Comparison of ENCODE assay signal across 1 cellular context in the genomic region with DNA sequence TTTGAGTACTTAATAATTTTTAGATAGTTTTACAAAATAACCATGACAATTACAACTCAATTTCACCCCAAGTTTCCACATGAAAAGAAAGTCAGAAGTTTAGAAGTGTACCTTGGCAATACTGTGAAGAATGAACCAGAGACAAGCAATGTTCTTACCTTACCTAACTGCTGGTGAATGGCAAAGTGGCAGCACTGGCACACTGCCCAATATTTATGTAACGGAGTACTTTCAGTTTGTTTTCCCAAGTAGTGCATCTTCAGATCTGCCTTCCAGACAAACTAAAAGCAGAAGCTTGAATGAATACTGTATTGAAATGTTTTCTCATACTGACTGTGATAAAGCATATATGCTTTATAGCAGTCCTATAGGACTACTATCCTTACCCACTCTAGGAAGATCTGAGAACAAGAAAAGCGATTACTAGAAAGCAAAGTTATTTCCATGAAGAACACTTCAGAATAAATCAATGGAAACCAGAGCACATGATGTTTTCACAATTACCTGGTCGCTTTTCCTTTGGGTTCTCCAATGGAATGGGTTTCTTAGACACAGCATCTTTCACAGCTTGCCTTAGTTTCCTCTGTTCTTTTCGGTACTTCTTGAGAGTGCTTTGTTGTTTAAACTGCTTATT.
TF ChIP-seq lines count a peak whose summit lies in the region.

No MANE protein-coding gene starts in this region.

TF ChIP-seq in GM12878, 131 proteins besides CTCF, POLR2A, EP300 and RAD21 (continued from another document):
- TF ChIP-seq, protein P1, sequence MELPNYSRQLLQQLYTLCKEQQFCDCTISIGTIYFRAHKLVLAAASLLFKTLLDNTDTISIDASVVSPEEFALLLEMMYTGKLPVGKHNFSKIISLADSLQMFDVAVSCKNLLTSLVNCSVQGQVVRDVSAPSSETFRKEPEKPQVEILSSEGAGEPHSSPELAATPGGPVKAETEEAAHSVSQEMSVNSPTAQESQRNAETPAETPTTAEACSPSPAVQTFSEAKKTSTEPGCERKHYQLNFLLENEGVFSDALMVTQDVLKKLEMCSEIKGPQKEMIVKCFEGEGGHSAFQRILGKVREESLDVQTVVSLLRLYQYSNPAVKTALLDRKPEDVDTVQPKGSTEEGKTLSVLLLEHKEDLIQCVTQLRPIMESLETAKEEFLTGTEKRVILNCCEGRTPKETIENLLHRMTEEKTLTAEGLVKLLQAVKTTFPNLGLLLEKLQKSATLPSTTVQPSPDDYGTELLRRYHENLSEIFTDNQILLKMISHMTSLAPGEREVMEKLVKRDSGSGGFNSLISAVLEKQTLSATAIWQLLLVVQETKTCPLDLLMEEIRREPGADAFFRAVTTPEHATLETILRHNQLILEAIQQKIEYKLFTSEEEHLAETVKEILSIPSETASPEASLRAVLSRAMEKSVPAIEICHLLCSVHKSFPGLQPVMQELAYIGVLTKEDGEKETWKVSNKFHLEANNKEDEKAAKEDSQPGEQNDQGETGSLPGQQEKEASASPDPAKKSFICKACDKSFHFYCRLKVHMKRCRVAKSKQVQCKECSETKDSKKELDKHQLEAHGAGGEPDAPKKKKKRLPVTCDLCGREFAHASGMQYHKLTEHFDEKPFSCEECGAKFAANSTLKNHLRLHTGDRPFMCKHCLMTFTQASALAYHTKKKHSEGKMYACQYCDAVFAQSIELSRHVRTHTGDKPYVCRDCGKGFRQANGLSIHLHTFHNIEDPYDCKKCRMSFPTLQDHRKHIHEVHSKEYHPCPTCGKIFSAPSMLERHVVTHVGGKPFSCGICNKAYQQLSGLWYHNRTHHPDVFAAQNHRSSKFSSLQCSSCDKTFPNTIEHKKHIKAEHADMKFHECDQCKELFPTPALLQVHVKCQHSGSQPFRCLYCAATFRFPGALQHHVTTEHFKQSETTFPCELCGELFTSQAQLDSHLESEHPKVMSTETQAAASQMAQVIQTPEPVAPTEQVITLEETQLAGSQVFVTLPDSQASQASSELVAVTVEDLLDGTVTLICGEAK (IDR thresholded peaks at IDR 0.05; ENCODE audit: borderline replicate concordance) = no peak
- TF ChIP-seq CHD1 (IDR thresholded peaks at IDR 0.05; ENCODE audit: low read depth, low read length) (no peak), ZNF384 (IDR thresholded peaks at IDR 0.05; ENCODE audit: borderline replicate concordance, low read depth, low read length) (no peak), KLF5 (IDR thresholded peaks at IDR 0.05; ENCODE audit: partially characterized antibody) (no peak), YBX1 (IDR thresholded peaks at IDR 0.05) (no peak), RAD51 (IDR thresholded peaks at IDR 0.05) (no peak), IKZF2 (IDR thresholded peaks at IDR 0.05) (no peak), MEF2B (IDR thresholded peaks at IDR 0.05; ENCODE audit: partially characterized antibody, poor library complexity, severe bottlenecking) (no peak), ZNF274 (IDR thresholded peaks at IDR 0.05; ENCODE audit: insufficient read depth, insufficient read length) (no peak), EGR1 (IDR thresholded peaks at IDR 0.05; ENCODE audit: borderline replicate concordance in 1 of 2, low read depth in 2 of 2, low read length in 2 of 2) (no peak), NR2C2 (IDR thresholded peaks at IDR 0.05; ENCODE audit: borderline replicate concordance, control insufficient read depth, insufficient read length, low read depth) (no peak)
- TF ChIP-seq, protein P2, sequence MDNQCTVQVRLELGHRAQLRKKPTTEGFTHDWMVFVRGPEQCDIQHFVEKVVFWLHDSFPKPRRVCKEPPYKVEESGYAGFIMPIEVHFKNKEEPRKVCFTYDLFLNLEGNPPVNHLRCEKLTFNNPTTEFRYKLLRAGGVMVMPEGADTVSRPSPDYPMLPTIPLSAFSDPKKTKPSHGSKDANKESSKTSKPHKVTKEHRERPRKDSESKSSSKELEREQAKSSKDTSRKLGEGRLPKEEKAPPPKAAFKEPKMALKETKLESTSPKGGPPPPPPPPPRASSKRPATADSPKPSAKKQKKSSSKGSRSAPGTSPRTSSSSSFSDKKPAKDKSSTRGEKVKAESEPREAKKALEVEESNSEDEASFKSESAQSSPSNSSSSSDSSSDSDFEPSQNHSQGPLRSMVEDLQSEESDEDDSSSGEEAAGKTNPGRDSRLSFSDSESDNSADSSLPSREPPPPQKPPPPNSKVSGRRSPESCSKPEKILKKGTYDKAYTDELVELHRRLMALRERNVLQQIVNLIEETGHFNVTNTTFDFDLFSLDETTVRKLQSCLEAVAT (IDR thresholded peaks at IDR 0.05) = no peak
- TF ChIP-seq, protein P3, sequence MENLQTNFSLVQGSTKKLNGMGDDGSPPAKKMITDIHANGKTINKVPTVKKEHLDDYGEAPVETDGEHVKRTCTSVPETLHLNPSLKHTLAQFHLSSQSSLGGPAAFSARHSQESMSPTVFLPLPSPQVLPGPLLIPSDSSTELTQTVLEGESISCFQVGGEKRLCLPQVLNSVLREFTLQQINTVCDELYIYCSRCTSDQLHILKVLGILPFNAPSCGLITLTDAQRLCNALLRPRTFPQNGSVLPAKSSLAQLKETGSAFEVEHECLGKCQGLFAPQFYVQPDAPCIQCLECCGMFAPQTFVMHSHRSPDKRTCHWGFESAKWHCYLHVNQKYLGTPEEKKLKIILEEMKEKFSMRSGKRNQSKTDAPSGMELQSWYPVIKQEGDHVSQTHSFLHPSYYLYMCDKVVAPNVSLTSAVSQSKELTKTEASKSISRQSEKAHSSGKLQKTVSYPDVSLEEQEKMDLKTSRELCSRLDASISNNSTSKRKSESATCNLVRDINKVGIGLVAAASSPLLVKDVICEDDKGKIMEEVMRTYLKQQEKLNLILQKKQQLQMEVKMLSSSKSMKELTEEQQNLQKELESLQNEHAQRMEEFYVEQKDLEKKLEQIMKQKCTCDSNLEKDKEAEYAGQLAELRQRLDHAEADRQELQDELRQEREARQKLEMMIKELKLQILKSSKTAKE (IDR thresholded peaks at IDR 0.05; ENCODE audit: low read depth, poor library complexity, severe bottlenecking) = no peak
